11 cellular contexts compared by ENCODE assay signal in genomic region chr16:11092788-11093577, GRCh38.
DNase-seq lines count a peak whose midpoint lies in the region; ATAC-seq and TF ChIP-seq lines count a peak whose summit lies in the region.
"Had no signal": no experiment of that assay in that cellular context is flagged by ENCODE, and none has a peak within 500 bp of the region (broad histone marks: within the 10 kb centered on the region; RNA-seq: fewer than 3 reads in every experiment).

No MANE protein-coding gene starts in this region.

- H3K4me3 Mint-ChIP-seq in activated CD4-positive, alpha-beta T cell treated with anti-CD3 and anti-CD28 coated beads, Interleukin-2, amount 10 ng/mL, durations not matched to agents 7 days and 5 days, result peak overlapping the region; percentile 35
- H3K4me3 Mint-ChIP-seq in effector memory CD8-positive, alpha-beta T cell, result no peak overlapping the region
- H3K4me3 Mint-ChIP-seq in glutamatergic neuron (ENCODE audit: unreplicated experiment), result no peak overlapping the region

- no peak for DNase-seq in activated CD4-positive, alpha-beta T cell treated with anti-CD3 and anti-CD28 coated beads, Interleukin-2, amount 10 ng/mL, durations not matched to agents 7 days and 5 days
- no peak for DNase-seq in activated CD4-positive, alpha-beta T cell treated with anti-CD3 and anti-CD28 coated beads for 48 hours
- no peak for DNase-seq in PC-9
- DNase-seq in effector memory CD8-positive, alpha-beta T cell, result no peak
- DNase-seq in glutamatergic neuron, result no peak
- DNase-seq: hypothalamus, NCI-H446 treated with DMSO at 0.1 percent for 48 hours had no signal

- H3K9me3 ChIP-seq in PC-9 (ENCODE audit: insufficient read depth, low read depth), result no peaks in the 10 kb centered on the region
- H3K9me3 ChIP-seq in stomach smooth muscle (ENCODE audit: control insufficient read depth in 2 of 2, low read length in 2 of 2), result no peaks in the 10 kb centered on the region

- H3K27me3 ChIP-seq in PC-9 (ENCODE audit: insufficient read depth, low read depth) (no peaks in the 10 kb centered on the region), stomach smooth muscle (ENCODE audit: control insufficient read depth in 1 of 2, insufficient read depth in 2 of 2, low read length in 2 of 2) (no peaks in the 10 kb centered on the region)

- peak overlapping the region; percentile 88 for H3K27ac Mint-ChIP-seq in activated CD4-positive, alpha-beta T cell treated with anti-CD3 and anti-CD28 coated beads, Interleukin-2, amount 10 ng/mL, durations not matched to agents 7 days and 5 days
- H3K27ac Mint-ChIP-seq in effector memory CD8-positive, alpha-beta T cell, result peak overlapping the region; percentile 59 to 70
- H3K27ac Mint-ChIP-seq in glutamatergic neuron (ENCODE audit: unreplicated experiment), result no peak overlapping the region

- no peaks in the 10 kb centered on the region for H3K9me2 ChIP-seq in PC-9 (ENCODE audit: insufficient read depth)

- H3K36me3 ChIP-seq in PC-9 (ENCODE audit: low read depth), result no peaks in the 10 kb centered on the region
- H3K36me3 ChIP-seq in stomach smooth muscle (ENCODE audit: control insufficient read depth in 2 of 2, insufficient read depth in 2 of 2, low read length in 2 of 2), result no peaks in the 10 kb centered on the region

- BruUV-seq in PC-9 (replicated peaks; lab: Mats Ljungman, UMichigan), result no TSS peak

- H2AFZ ChIP-seq in PC-9, result no peak overlapping the region

- no peak overlapping the region for H3K9ac ChIP-seq in stomach smooth muscle (ENCODE audit: low read length in 2 of 2)

- CTCF ChIA-PET in activated CD4-positive, alpha-beta T cell treated with anti-CD3 and anti-CD28 coated beads, Interleukin-2, amount 10 ng/mL, durations not matched to agents 7 days and 5 days (lab: Charles Lee), result interaction anchor here (1.4 kb wide), 1 partner anchor 27 kb away, joined by 5 read pairs; no protein-coding TSS in a partner anchor
- CTCF ChIA-PET in PC-9 (lab: Charles Lee), result no interaction called here

- H3K79me2 ChIP-seq in PC-9 (ENCODE audit: low read depth), result no peaks in the 10 kb centered on the region

- H3F3A ChIP-seq in PC-9 (ENCODE audit: insufficient read depth, low read depth), result peaks cover 10% of the 10 kb centered on the region; the same call in 1 of the 2 replicates

- peak overlapping the region; percentile 32; the same call in 1 of the 2 replicates for H3K4me2 ChIP-seq in PC-9

- H3K27ac ChIP-seq in PC-9 (peak overlapping the region; percentile 55), stomach smooth muscle (ENCODE audit: low read length) (peak overlapping the region; percentile 86)

- H3K4me1 ChIP-seq in PC-9 (replicated peaks; ENCODE audit: insufficient read depth) (peaks cover 24% of the 10 kb centered on the region), stomach smooth muscle (ENCODE audit: control insufficient read depth, insufficient read depth, low read length) (peaks cover 53% of the 10 kb centered on the region)

- H3K9me3 Mint-ChIP-seq in activated CD4-positive, alpha-beta T cell treated with anti-CD3 and anti-CD28 coated beads, Interleukin-2, amount 10 ng/mL, durations not matched to agents 7 days and 5 days, result no peaks in the 10 kb centered on the region
- H3K9me3 Mint-ChIP-seq in effector memory CD8-positive, alpha-beta T cell, result no peaks in the 10 kb centered on the region
- peaks cover 5% of the 10 kb centered on the region for H3K9me3 Mint-ChIP-seq in glutamatergic neuron (ENCODE audit: unreplicated experiment)

- ATAC-seq in effector memory CD8-positive, alpha-beta T cell (replicated peaks), result no peak
- ATAC-seq in GM21526 (IDR thresholded peaks at IDR 0.05; ENCODE audit: low FRiP score, unreplicated experiment), result no peak
- no peak for ATAC-seq in HG03442 (IDR thresholded peaks at IDR 0.05; ENCODE audit: unreplicated experiment)
- ATAC-seq: left lobe of liver had no signal

- no peak overlapping the region for H3K4me3 ChIP-seq in PC-9
- no peak overlapping the region for H3K4me3 ChIP-seq in stomach smooth muscle (ENCODE audit: low read length in 2 of 2)

- no peaks in the 10 kb centered on the region for H4K20me1 ChIP-seq in PC-9 (ENCODE audit: insufficient read depth)

- POLR2A ChIA-PET in activated CD4-positive, alpha-beta T cell treated with anti-CD3 and anti-CD28 coated beads, Interleukin-2, amount 10 ng/mL, durations not matched to agents 7 days and 5 days (lab: Charles Lee), result interaction anchor here (0.6 kb wide), 1 partner anchor 159 kb away, joined by 3 read pairs; no protein-coding TSS in a partner anchor
- POLR2A ChIA-PET in PC-9 (lab: Charles Lee; ENCODE audit: unreplicated experiment), result no interaction called here

- intact Hi-C loops in PC-9 (cut with micrococcal nuclease; ENCODE audit: unreplicated experiment), result loop anchor here (5.0 kb wide), 2 partner anchors 56 to 101 kb away; no protein-coding TSS in a partner anchor

- H3K36me3 Mint-ChIP-seq in activated CD4-positive, alpha-beta T cell treated with anti-CD3 and anti-CD28 coated beads, Interleukin-2, amount 10 ng/mL, durations not matched to agents 7 days and 5 days (ENCODE audit: low read depth), result peaks cover 40% of the 10 kb centered on the region
- peaks cover 14% of the 10 kb centered on the region for H3K36me3 Mint-ChIP-seq in effector memory CD8-positive, alpha-beta T cell (ENCODE audit: insufficient read depth)
- no peaks in the 10 kb centered on the region for H3K36me3 Mint-ChIP-seq in glutamatergic neuron (ENCODE audit: unreplicated experiment)

- TF ChIP-seq CTCF in PC-9 (conservative IDR thresholded peaks at IDR 0.05) (no peak), glutamatergic neuron (IDR thresholded peaks at IDR 0.05; ENCODE audit: partially characterized antibody, unreplicated experiment) (no peak)

- H3K27me3 Mint-ChIP-seq in activated CD4-positive, alpha-beta T cell treated with anti-CD3 and anti-CD28 coated beads, Interleukin-2, amount 10 ng/mL, durations not matched to agents 7 days and 5 days, result no peaks in the 10 kb centered on the region
- H3K27me3 Mint-ChIP-seq in effector memory CD8-positive, alpha-beta T cell, result no peaks in the 10 kb centered on the region
- H3K27me3 Mint-ChIP-seq in glutamatergic neuron (ENCODE audit: unreplicated experiment), result peaks cover 7% of the 10 kb centered on the region

- H3K4me1 Mint-ChIP-seq in activated CD4-positive, alpha-beta T cell treated with anti-CD3 and anti-CD28 coated beads, Interleukin-2, amount 10 ng/mL, durations not matched to agents 7 days and 5 days, result peaks cover 94% of the 10 kb centered on the region
- peaks cover 23 to 24% of the 10 kb centered on the region in 2 donors for H3K4me1 Mint-ChIP-seq in effector memory CD8-positive, alpha-beta T cell (ENCODE audit: low read depth in 2 of 2)
- peaks cover 4% of the 10 kb centered on the region for H3K4me1 Mint-ChIP-seq in glutamatergic neuron (ENCODE audit: low read depth, unreplicated experiment)
